Comparison of ENCODE assay signal across 8 cellular contexts in genomic region chr1:25267288-25268142, GRCh38. TPM values are rescaled to one million over a fixed set of nuclear protein-coding genes. Genes with fewer than 3 reads are reported as not detected.
DNase-seq lines count a peak whose midpoint lies in the region; ATAC-seq and FAIRE-seq lines count a peak whose summit lies in the region.
"Not testable (repeated sequence)": the region's sequence is repeated elsewhere in the genome, so short reads cannot be mapped to it uniquely, and the experiment has no call there.

No MANE protein-coding gene starts in this region.

- FAIRE-seq in TTC549 (lab: Jason Lieb, UNC) = peak; percentile 89

- peak; percentile 61 for DNase-seq in NCI-H1694 treated with DMSO at 0.1 percent for 48 hours (lab: John Stamatoyannopoulos, UW)
- DNase-seq in left cardiac atrium = not testable (repeated sequence)
- peak; percentile 86 for DNase-seq in retina
- DNase-seq in ureter (ENCODE audit: low spot score) = peak; percentile 75

- intact Hi-C loops in left cardiac atrium (cut with DNase I) = not testable (repeated sequence)

- peak; percentile 53 for ATAC-seq in GM18519 (IDR thresholded peaks at IDR 0.05; ENCODE audit: low FRiP score, unreplicated experiment)
- ATAC-seq in HG03025 (IDR thresholded peaks at IDR 0.05; ENCODE audit: low FRiP score, unreplicated experiment) = peak; percentile 77
- ATAC-seq in left cardiac atrium = peak; percentile 98

- H3K27ac ChIP-seq in angular gyrus (ENCODE audit: low read depth, low read length) = peak overlapping the region; percentile 48

RNA-seq across cellular contexts. Expression of gene RHD, which starts 4.8 kb away (rescaled TPM):
- under 1 TPM in 1 of 2 donors, not detected in 1; 0.09 TPM for total RNA-seq in left cardiac atrium
- not detected for total RNA-seq in ureter

RNA-seq across cellular contexts. Expression of gene RSRP1, which starts 20.3 kb away (rescaled TPM):
- 10 to 100 TPM; 40.3 to 57.4 TPM for total RNA-seq in left cardiac atrium
- 99.5 TPM for total RNA-seq in ureter

RNA-seq across cellular contexts. Expression of gene SYF2, which starts 35.2 kb away (rescaled TPM):
- 10 to 100 TPM; 31.8 to 37.3 TPM for total RNA-seq in left cardiac atrium
- total RNA-seq in ureter = 39.9 TPM
